ENCODE assay signal across 12 cellular contexts in genomic region chr1:212721388-212722247, GRCh38. TPM values are rescaled to one million over a fixed set of nuclear protein-coding genes. Genes with fewer than 3 reads are reported as not detected.
DNase-seq lines count a peak whose midpoint lies in the region; ATAC-seq and TF ChIP-seq lines count a peak whose summit lies in the region.
"Had no signal": no experiment of that assay in that cellular context is flagged by ENCODE, and none has a peak within 500 bp of the region (broad histone marks: within the 10 kb centered on the region; RNA-seq: fewer than 3 reads in every experiment).

No MANE protein-coding gene starts in this region.

- H3K27ac Mint-ChIP-seq in activated CD4-positive, alpha-beta T cell treated with anti-CD3 and anti-CD28 coated beads for 36 hours: peak overlapping the region; percentile 68
- H3K27ac Mint-ChIP-seq in stimulated activated memory B cell treated with anti-CD40 and anti-IgM and Interleukin-4, amounts not matched to agents 10 μg/mL and 1 μg/mL and 100 μg/mL, for 72 hours: no peak overlapping the region
- H3K27ac Mint-ChIP-seq: memory B cell had no signal

- peaks cover 48% of the 10 kb centered on the region for H3K4me1 Mint-ChIP-seq in activated CD4-positive, alpha-beta T cell treated with anti-CD3 and anti-CD28 coated beads for 36 hours
- peaks cover 17% of the 10 kb centered on the region for H3K4me1 Mint-ChIP-seq in stimulated activated memory B cell treated with anti-CD40 and anti-IgM and Interleukin-4, amounts not matched to agents 10 μg/mL and 1 μg/mL and 100 μg/mL, for 72 hours
- H3K4me1 Mint-ChIP-seq: memory B cell had no signal

- H3K9me3 Mint-ChIP-seq in activated CD4-positive, alpha-beta T cell treated with anti-CD3 and anti-CD28 coated beads for 36 hours (ENCODE audit: low read depth): peaks cover 6% of the 10 kb centered on the region
- H3K9me3 Mint-ChIP-seq in stimulated activated memory B cell treated with anti-CD40 and anti-IgM and Interleukin-4, amounts not matched to agents 10 μg/mL and 1 μg/mL and 100 μg/mL, for 72 hours: no peaks in the 10 kb centered on the region

- peak overlapping the region; percentile 48 for H3K4me3 Mint-ChIP-seq in activated CD4-positive, alpha-beta T cell treated with anti-CD3 and anti-CD28 coated beads for 36 hours
- H3K4me3 Mint-ChIP-seq in stimulated activated memory B cell treated with anti-CD40 and anti-IgM and Interleukin-4, amounts not matched to agents 10 μg/mL and 1 μg/mL and 100 μg/mL, for 72 hours: no peak overlapping the region
- H3K4me3 Mint-ChIP-seq: memory B cell had no signal

- no peaks in the 10 kb centered on the region for H3K36me3 ChIP-seq in mammary epithelial cell (ENCODE audit: insufficient read depth, low read length)

- TF ChIP-seq CTCF in mammary epithelial cell (conservative IDR thresholded peaks at IDR 0.05 in 1 of 2, IDR thresholded peaks at IDR 0.05 in 1 of 2; ENCODE audit: extremely low read depth in 1 of 2, insufficient read depth in 1 of 2, low read depth in 1 of 2, low read length in 2 of 2): no peak

- 61% methylated on average over 8 of the region's 9 CpGs for WGBS in mammary epithelial cell (ENCODE audit: low coverage, missing lambda C conversion rate)

- H3K27ac ChIP-seq in mammary epithelial cell (ENCODE audit: insufficient read depth, low read depth, low read length): no peak overlapping the region
- H3K27ac ChIP-seq: HL-60 had no signal

- H3K9ac ChIP-seq in mammary epithelial cell (ENCODE audit: insufficient read depth, low read length): no peak overlapping the region

- H2AFZ ChIP-seq in mammary epithelial cell (ENCODE audit: low read depth, low read length): no peak overlapping the region

- no peaks in the 10 kb centered on the region for H3K79me2 ChIP-seq in mammary epithelial cell (ENCODE audit: insufficient read depth, low read length)

- dilution Hi-C loops in mammary epithelial cell (cut with HindIII; ENCODE audit: low sequenced_read_pairs): no loop called here

- no peaks in the 10 kb centered on the region for H3K9me3 ChIP-seq in mammary epithelial cell (replicated peaks; ENCODE audit: insufficient read depth, low read length)

- no TSS peak for BruUV-seq in mammary epithelial cell (replicated peaks; lab: Mats Ljungman, UMichigan)

- in situ Hi-C loops in mammary epithelial cell (cut with MboI; ENCODE audit: low sequenced_read_pairs in 2 of 2): no loop called here

- intact Hi-C loops in activated CD4-positive, alpha-beta T cell treated with anti-CD3 and anti-CD28 coated beads for 36 hours (cut with DNase I, micrococcal nuclease): loop anchor here (1.0 to 2.0 kb wide), 5 partner anchors 8 to 31 kb away; no protein-coding TSS in a partner anchor
- intact Hi-C loops in mammary epithelial cell (cut with micrococcal nuclease): no loop called here

- peak; percentile 82 for ATAC-seq in activated CD4-positive, alpha-beta T cell treated with anti-CD3 and anti-CD28 coated beads for 36 hours
- peak; percentile 62 for ATAC-seq in stimulated activated memory B cell treated with anti-CD40 and anti-IgM and Interleukin-4, amounts not matched to agents 10 μg/mL and 1 μg/mL and 100 μg/mL, for 72 hours
- no peak for ATAC-seq in HG03520 (IDR thresholded peaks at IDR 0.05; ENCODE audit: unreplicated experiment)

- POLR2A ChIA-PET in activated CD4-positive, alpha-beta T cell treated with anti-CD3 and anti-CD28 coated beads for 36 hours (lab: Charles Lee): interaction anchor here (0.6 to 3.0 kb wide), 9 partner anchors 10 to 480 kb away, joined by 3 to 28 read pairs (median 4); partner anchors contain the start of gene ATF3
- POLR2A ChIA-PET in HEK293T (lab: Yijun Ruan, JAX): no interaction called here

- CTCF ChIA-PET in activated CD4-positive, alpha-beta T cell treated with anti-CD3 and anti-CD28 coated beads for 36 hours (lab: Charles Lee): interaction anchor here (0.7 to 2.8 kb wide), 16 partner anchors 8 to 60 kb away, joined by 3 to 10 read pairs (median 5); no protein-coding TSS in a partner anchor
- CTCF ChIA-PET in mammary epithelial cell (lab: Charles Lee; ENCODE audit: low non-redundant PET) (no interaction called here), HEK293T (lab: Yijun Ruan, JAX) (no interaction called here)

- peak overlapping the region; percentile 43 for H3K4me2 ChIP-seq in mammary epithelial cell (ENCODE audit: insufficient read depth, low read depth, low read length)

- no peaks in the 10 kb centered on the region for H3K27me3 ChIP-seq in mammary epithelial cell (ENCODE audit: insufficient read depth, low read length)

- no peaks in the 10 kb centered on the region for H4K20me1 ChIP-seq in mammary epithelial cell (ENCODE audit: insufficient read depth, low read length)

- H3K36me3 Mint-ChIP-seq in activated CD4-positive, alpha-beta T cell treated with anti-CD3 and anti-CD28 coated beads for 36 hours (ENCODE audit: low read depth): peaks cover 19% of the 10 kb centered on the region
- H3K36me3 Mint-ChIP-seq in stimulated activated memory B cell treated with anti-CD40 and anti-IgM and Interleukin-4, amounts not matched to agents 10 μg/mL and 1 μg/mL and 100 μg/mL, for 72 hours: peaks cover 14% of the 10 kb centered on the region

- peaks cover 5% of the 10 kb centered on the region for H3K4me1 ChIP-seq in mammary epithelial cell (ENCODE audit: insufficient read depth, low read length)

- peak; percentile 66 for DNase-seq in activated CD4-positive, alpha-beta T cell treated with anti-CD3 and anti-CD28 coated beads for 36 hours
- no peak for DNase-seq in activated CD4-positive, alpha-beta T cell treated with anti-CD3 and anti-CD28 coated beads, Interleukin-2, amount 50 U/mL, for 1 hour
- DNase-seq in NCI-H226: peak; percentile 20
- peak; percentile 40 for DNase-seq in mammary epithelial cell
- DNase-seq in NCI-H446 treated with DMSO at 0.1 percent for 48 hours (lab: John Stamatoyannopoulos, UW): no peak
- no peak for DNase-seq in HEK293T (ENCODE audit: extremely low spot score)
- DNase-seq: activated CD4-positive, CD25-positive, alpha-beta regulatory T cell treated with anti-CD3 and anti-CD28 coated beads, Interleukin-2, amount 50 U/mL, for 72 hours; C1 segment of cervical spinal cord had no signal

- no peak overlapping the region for H3K4me3 ChIP-seq in mammary epithelial cell (replicated peaks in 1 of 3; ENCODE audit: insufficient read depth in 1 of 3, low read depth in 2 of 3, low read length in 3 of 3)

- peaks cover 5% of the 10 kb centered on the region for H3K27me3 Mint-ChIP-seq in activated CD4-positive, alpha-beta T cell treated with anti-CD3 and anti-CD28 coated beads for 36 hours
- H3K27me3 Mint-ChIP-seq in stimulated activated memory B cell treated with anti-CD40 and anti-IgM and Interleukin-4, amounts not matched to agents 10 μg/mL and 1 μg/mL and 100 μg/mL, for 72 hours: no peaks in the 10 kb centered on the region

TF ChIP-seq in HEK293T, 16 proteins besides CTCF, POLR2A, EP300 and RAD21:
- no peak for TF ChIP-seq SP1 (IDR thresholded peaks at IDR 0.05)
- TF ChIP-seq ELF4 (IDR thresholded peaks at IDR 0.05): no peak
- TF ChIP-seq NFRKB (IDR thresholded peaks at IDR 0.05): no peak
- TF ChIP-seq HDGF (IDR thresholded peaks at IDR 0.05; ENCODE audit: borderline replicate concordance): no peak
- no peak for TF ChIP-seq ZNF384 (IDR thresholded peaks at IDR 0.05)
- TF ChIP-seq FOXA1 (IDR thresholded peaks at IDR 0.05): no peak
- no peak for TF ChIP-seq SUZ12 (IDR thresholded peaks at IDR 0.05)
- no peak for TF ChIP-seq ARNT (IDR thresholded peaks at IDR 0.05)

RNA-seq across cellular contexts. Expression of gene BATF3, which starts 22.0 kb away (rescaled TPM):
- 100 to 1,000 TPM; 129 to 149 TPM for total RNA-seq in activated CD4-positive, alpha-beta T cell treated with anti-CD3 and anti-CD28 coated beads for 36 hours
- not detected for total RNA-seq in mammary epithelial cell
- 0.17 TPM for polyA plus RNA-seq in mammary epithelial cell
- polyA minus RNA-seq in mammary epithelial cell: not detected

Comparison
In these comparisons a context has a peak if more than half of its experiments do, and no peak if none do; other contexts are left out.
1. DNase-seq: peak in activated CD4-positive, alpha-beta T cell treated with anti-CD3 and anti-CD28 coated beads for 36 hours (single experiment), NCI-H226 (single experiment) and mammary epithelial cell (single experiment); none in activated CD4-positive, alpha-beta T cell treated with anti-CD3 and anti-CD28 coated beads, Interleukin-2, amount 50 U/mL, for 1 hour (single experiment), NCI-H446 treated with DMSO at 0.1 percent for 48 hours (single experiment) and HEK293T (single experiment).
2. RNA of gene BATF3, which starts 22.0 kb away (total RNA-seq): 129 to 149 TPM in activated CD4-positive, alpha-beta T cell treated with anti-CD3 and anti-CD28 coated beads for 36 hours; not detected in mammary epithelial cell; every median in the first group is over 10 times any median in the second.